22 cellular contexts compared by ENCODE assay signal in genomic region chr4:148557793-148558192, GRCh38.
"Had no signal": no experiment of that assay in that cellular context is flagged by ENCODE, and none has a peak within 500 bp of the region (broad histone marks: within the 10 kb centered on the region; RNA-seq: fewer than 3 reads in every experiment).

No MANE protein-coding gene starts in this region.

- H3K27ac Mint-ChIP-seq: naive thymus-derived CD4-positive, alpha-beta T cell; natural killer cell treated with Interleukin-12 subunit alpha and Interleukin-12 subunit beta and Interleukin-15 and Interleukin-18, amount 100 ng/mL, for 72 hours; progenitor cell of endocrine pancreas; stimulated activated naive B cell treated with anti-CD40 and anti-IgM and Interleukin-4, amounts not matched to agents 10 μg/mL and 1 μg/mL and 100 μg/mL, for 72 hours had no signal

- H3K4me1 Mint-ChIP-seq: stimulated activated naive B cell treated with anti-CD40 and anti-IgM and Interleukin-4, amounts not matched to agents 10 μg/mL and 1 μg/mL and 100 μg/mL, for 72 hours had no signal

- H3K4me1 ChIP-seq: left ventricle myocardium inferior, right atrium auricular region, stomach, tibial artery, upper lobe of right lung had no signal

- ATAC-seq: mucosa of descending colon; naive thymus-derived CD4-positive, alpha-beta T cell; natural killer cell treated with Interleukin-12 subunit alpha and Interleukin-12 subunit beta and Interleukin-15 and Interleukin-18, amount 100 ng/mL, for 72 hours; sciatic nerve; stimulated activated naive B cell treated with anti-CD40 and anti-IgM and Interleukin-4, amounts not matched to agents 10 μg/mL and 1 μg/mL and 100 μg/mL, for 72 hours; stimulated activated naive CD8-positive, alpha-beta T cell treated with anti-CD3 and anti-CD28 coated beads, Interleukin-15, Interleukin-2, amounts not matched to agents 100 U/mL and 50 U/mL, for 24 hours; upper lobe of right lung had no signal

- H3K36me3 Mint-ChIP-seq: natural killer cell treated with Interleukin-12 subunit alpha and Interleukin-12 subunit beta and Interleukin-15 and Interleukin-18, amount 100 ng/mL, for 72 hours; stimulated activated naive B cell treated with anti-CD40 and anti-IgM and Interleukin-4, amounts not matched to agents 10 μg/mL and 1 μg/mL and 100 μg/mL, for 72 hours had no signal

- H3K4me3 ChIP-seq: left ventricle myocardium inferior, lung, mucosa of descending colon, ovary, right atrium auricular region, skin epidermis, stomach, thoracic aorta, tibial artery, upper lobe of right lung had no signal

- H3K4me3 Mint-ChIP-seq: naive thymus-derived CD4-positive, alpha-beta T cell; natural killer cell treated with Interleukin-12 subunit alpha and Interleukin-12 subunit beta and Interleukin-15 and Interleukin-18, amount 100 ng/mL, for 72 hours; stimulated activated naive B cell treated with anti-CD40 and anti-IgM and Interleukin-4, amounts not matched to agents 10 μg/mL and 1 μg/mL and 100 μg/mL, for 72 hours had no signal

- H3K27me3 ChIP-seq: ovary, right atrium auricular region, stomach, tibial artery, upper lobe of right lung had no signal

- H3K9me3 ChIP-seq: left ventricle myocardium inferior, mucosa of descending colon, ovary, right atrium auricular region, stomach, thoracic aorta, tibial artery, upper lobe of right lung had no signal

- H3K36me3 ChIP-seq: left ventricle myocardium inferior, ovary, right atrium auricular region, stomach, thoracic aorta, tibial artery, upper lobe of right lung had no signal

- H3K27me3 Mint-ChIP-seq: naive thymus-derived CD4-positive, alpha-beta T cell; natural killer cell treated with Interleukin-12 subunit alpha and Interleukin-12 subunit beta and Interleukin-15 and Interleukin-18, amount 100 ng/mL, for 72 hours; progenitor cell of endocrine pancreas; stimulated activated naive B cell treated with anti-CD40 and anti-IgM and Interleukin-4, amounts not matched to agents 10 μg/mL and 1 μg/mL and 100 μg/mL, for 72 hours had no signal

- DNase-seq: hypothalamus; islet precursor cell; left ventricle myocardium inferior; midbrain; mucosa of descending colon; naive thymus-derived CD4-positive, alpha-beta T cell; ovary; stimulated activated CD4-positive, alpha-beta T cell treated with anti-CD3 and anti-CD28 coated beads, Interleukin-12 subunit alpha, Interleukin-12 subunit beta, amount 100 ng/mL, for 4 hours; stimulated activated CD4-positive, alpha-beta T cell treated with anti-CD3 and anti-CD28 coated beads, Interleukin-15, amount 100 ng/mL, for 24 hours; stimulated activated CD4-positive, alpha-beta T cell treated with anti-CD3 and anti-CD28 coated beads, Interleukin-4, amount 100 ng/mL, for 1 hour; stimulated activated naive B cell treated with anti-CD40 and anti-IgM and Interleukin-4, amounts not matched to agents 10 μg/mL and 1 μg/mL and 100 μg/mL, for 72 hours; stimulated activated naive CD8-positive, alpha-beta T cell treated with anti-CD3 and anti-CD28 coated beads, Interleukin-15, Interleukin-2, amounts not matched to agents 100 U/mL and 50 U/mL, for 24 hours; stomach; tibial artery; upper lobe of right lung had no signal

- H3K27ac ChIP-seq: left ventricle myocardium inferior, ovary, right atrium auricular region, skin epidermis, stomach, thoracic aorta, tibial artery, upper lobe of right lung had no signal

- H3K9me3 Mint-ChIP-seq: naive thymus-derived CD4-positive, alpha-beta T cell; stimulated activated naive B cell treated with anti-CD40 and anti-IgM and Interleukin-4, amounts not matched to agents 10 μg/mL and 1 μg/mL and 100 μg/mL, for 72 hours had no signal
